1 cellular context compared by ENCODE assay signal in genomic region chr12:45216297-45216982, GRCh38.
TF ChIP-seq lines count a peak whose summit lies in the region.

No MANE protein-coding gene starts in this region.

TF ChIP-seq in K562, 482 proteins besides CTCF, POLR2A, EP300 and RAD21 (continued from another document and continues in another):
- TF ChIP-seq PTBP1 (IDR thresholded peaks at IDR 0.05; ENCODE audit: low read depth, low read length), result no peak
- 0 out of 4 replicates have a peak, but pooled peaks of 1 of the 2 experiments have one; percentile 39 for TF ChIP-seq MAZ (CRISPR knock-in tag; conservative IDR thresholded peaks at IDR 0.05 in 1 of 2, IDR thresholded peaks at IDR 0.05 in 1 of 2)
- TF ChIP-seq NR2C2 (CRISPR knock-in tag; IDR thresholded peaks at IDR 0.05), result no peak
- TF ChIP-seq NR2C2 (tag; IDR thresholded peaks at IDR 0.05), result no peak
- 0 out of 2 replicates have a peak, but pooled peaks have one; percentile 1 for TF ChIP-seq FOXP1 (CRISPR knock-in tag; IDR thresholded peaks at IDR 0.05)
- TF ChIP-seq CXXC5 (CRISPR knock-in tag; IDR thresholded peaks at IDR 0.05), result peak; percentile 34; the same call in 1 of the 2 replicates
- peak; percentile 13 for TF ChIP-seq HNRNPLL (IDR thresholded peaks at IDR 0.05; ENCODE audit: low read depth, low read length, poor library complexity, severe bottlenecking)
- TF ChIP-seq YY1 (IDR thresholded peaks at IDR 0.05; ENCODE audit: borderline replicate concordance in 1 of 3, control insufficient read depth in 1 of 3, extremely low read depth in 1 of 3, insufficient read depth in 3 of 3, insufficient read length in 1 of 3, insufficient replicate concordance in 2 of 3, low read depth in 1 of 3, low read length in 2 of 3), result no peak
- no peak for TF ChIP-seq CHD4 (IDR thresholded peaks at IDR 0.05; ENCODE audit: insufficient read depth, insufficient replicate concordance, low read depth, low read length, poor library complexity, severe bottlenecking)
- TF ChIP-seq ZNF175 (CRISPR knock-in tag; IDR thresholded peaks at IDR 0.05; ENCODE audit: low read depth), result no peak
- TF ChIP-seq FOXJ2 (tag; IDR thresholded peaks at IDR 0.05), result no peak
- no peak for TF ChIP-seq MXD1 (CRISPR knock-in tag; IDR thresholded peaks at IDR 0.05; ENCODE audit: borderline replicate concordance, poor library complexity, severe bottlenecking)
- peak; percentile 47 for TF ChIP-seq MGA (IDR thresholded peaks at IDR 0.05)
- TF ChIP-seq MTA1 (IDR thresholded peaks at IDR 0.05; ENCODE audit: borderline replicate concordance), result no peak
- TF ChIP-seq ARHGAP35 (IDR thresholded peaks at IDR 0.05; ENCODE audit: partially characterized antibody), result no peak
- no peak for TF ChIP-seq CBFA2T3 (IDR thresholded peaks at IDR 0.05)
- TF ChIP-seq, protein P1, sequence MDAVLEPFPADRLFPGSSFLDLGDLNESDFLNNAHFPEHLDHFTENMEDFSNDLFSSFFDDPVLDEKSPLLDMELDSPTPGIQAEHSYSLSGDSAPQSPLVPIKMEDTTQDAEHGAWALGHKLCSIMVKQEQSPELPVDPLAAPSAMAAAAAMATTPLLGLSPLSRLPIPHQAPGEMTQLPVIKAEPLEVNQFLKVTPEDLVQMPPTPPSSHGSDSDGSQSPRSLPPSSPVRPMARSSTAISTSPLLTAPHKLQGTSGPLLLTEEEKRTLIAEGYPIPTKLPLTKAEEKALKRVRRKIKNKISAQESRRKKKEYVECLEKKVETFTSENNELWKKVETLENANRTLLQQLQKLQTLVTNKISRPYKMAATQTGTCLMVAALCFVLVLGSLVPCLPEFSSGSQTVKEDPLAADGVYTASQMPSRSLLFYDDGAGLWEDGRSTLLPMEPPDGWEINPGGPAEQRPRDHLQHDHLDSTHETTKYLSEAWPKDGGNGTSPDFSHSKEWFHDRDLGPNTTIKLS (IDR thresholded peaks at IDR 0.05; ENCODE audit: borderline replicate concordance, low read depth), result no peak
- peak; percentile 6 for TF ChIP-seq TBP (optimal IDR thresholded peaks at IDR 0.05; ENCODE audit: low read depth, low read length)
- TF ChIP-seq SPI1 (IDR thresholded peaks at IDR 0.05; ENCODE audit: borderline replicate concordance, low read depth, low read length), result 0 out of 2 replicates have a peak, but pooled peaks have one; percentile 0
- TF ChIP-seq CHD1 (IDR thresholded peaks at IDR 0.05; ENCODE audit: low read length), result peak; percentile 64
- TF ChIP-seq ASH1L (IDR thresholded peaks at IDR 0.05; ENCODE audit: borderline replicate concordance, low read depth, partially characterized antibody), result no peak
- no peak for TF ChIP-seq TAF7 (tag; IDR thresholded peaks at IDR 0.05)
- no peak for TF ChIP-seq HINFP (tag; conservative IDR thresholded peaks at IDR 0.05; ENCODE audit: low read depth)
- 0 out of 2 replicates have a peak, but pooled peaks have one; percentile 39 for TF ChIP-seq GABPB1 (CRISPR knock-in tag; IDR thresholded peaks at IDR 0.05)
- TF ChIP-seq ZSCAN32 (CRISPR knock-in tag; IDR thresholded peaks at IDR 0.05), result no peak
- TF ChIP-seq ZNF431 (CRISPR knock-in tag; IDR thresholded peaks at IDR 0.05), result no peak
- no peak for TF ChIP-seq ZNF121 (CRISPR knock-in tag; conservative IDR thresholded peaks at IDR 0.05)
- no peak for TF ChIP-seq BCOR (IDR thresholded peaks at IDR 0.05)
- no peak for TF ChIP-seq MYC (IDR thresholded peaks at IDR 0.05; ENCODE audit: low read depth, low read length)
- no peak for TF ChIP-seq MYC (CRISPR knock-in tag; IDR thresholded peaks at IDR 0.05; ENCODE audit: borderline replicate concordance, low read depth)
- no peak for TF ChIP-seq ZNF76 (CRISPR knock-in tag; IDR thresholded peaks at IDR 0.05; ENCODE audit: borderline replicate concordance)
- TF ChIP-seq, protein P2, sequence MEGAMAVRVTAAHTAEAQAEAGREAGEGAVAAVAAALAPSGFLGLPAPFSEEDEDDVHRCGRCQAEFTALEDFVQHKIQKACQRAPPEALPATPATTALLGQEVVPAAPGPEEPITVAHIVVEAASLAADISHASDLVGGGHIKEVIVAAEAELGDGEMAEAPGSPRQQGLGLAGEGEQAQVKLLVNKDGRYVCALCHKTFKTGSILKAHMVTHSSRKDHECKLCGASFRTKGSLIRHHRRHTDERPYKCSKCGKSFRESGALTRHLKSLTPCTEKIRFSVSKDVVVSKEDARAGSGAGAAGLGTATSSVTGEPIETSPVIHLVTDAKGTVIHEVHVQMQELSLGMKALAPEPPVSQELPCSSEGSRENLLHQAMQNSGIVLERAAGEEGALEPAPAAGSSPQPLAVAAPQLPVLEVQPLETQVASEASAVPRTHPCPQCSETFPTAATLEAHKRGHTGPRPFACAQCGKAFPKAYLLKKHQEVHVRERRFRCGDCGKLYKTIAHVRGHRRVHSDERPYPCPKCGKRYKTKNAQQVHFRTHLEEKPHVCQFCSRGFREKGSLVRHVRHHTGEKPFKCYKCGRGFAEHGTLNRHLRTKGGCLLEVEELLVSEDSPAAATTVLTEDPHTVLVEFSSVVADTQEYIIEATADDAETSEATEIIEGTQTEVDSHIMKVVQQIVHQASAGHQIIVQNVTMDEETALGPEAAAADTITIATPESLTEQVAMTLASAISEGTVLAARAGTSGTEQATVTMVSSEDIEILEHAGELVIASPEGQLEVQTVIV (CRISPR knock-in tag; IDR thresholded peaks at IDR 0.05; ENCODE audit: borderline replicate concordance), result no peak
- TF ChIP-seq SMAD4 (CRISPR knock-in tag; conservative IDR thresholded peaks at IDR 0.05), result 0 out of 2 replicates have a peak, but pooled peaks have one; percentile 13
- TF ChIP-seq JUND (IDR thresholded peaks at IDR 0.05; ENCODE audit: borderline replicate concordance, low read depth, low read length), result no peak
- no peak for TF ChIP-seq JUND (tag; IDR thresholded peaks at IDR 0.05; ENCODE audit: borderline replicate concordance, low read depth, low read length)
- TF ChIP-seq STAG1 (CRISPR knock-in tag; IDR thresholded peaks at IDR 0.05; ENCODE audit: borderline replicate concordance), result no peak
- no peak for TF ChIP-seq RFX1 (IDR thresholded peaks at IDR 0.05)
- peak; percentile 81 for TF ChIP-seq ZFX (CRISPR knock-in tag; IDR thresholded peaks at IDR 0.05)
- TF ChIP-seq, protein P3, sequence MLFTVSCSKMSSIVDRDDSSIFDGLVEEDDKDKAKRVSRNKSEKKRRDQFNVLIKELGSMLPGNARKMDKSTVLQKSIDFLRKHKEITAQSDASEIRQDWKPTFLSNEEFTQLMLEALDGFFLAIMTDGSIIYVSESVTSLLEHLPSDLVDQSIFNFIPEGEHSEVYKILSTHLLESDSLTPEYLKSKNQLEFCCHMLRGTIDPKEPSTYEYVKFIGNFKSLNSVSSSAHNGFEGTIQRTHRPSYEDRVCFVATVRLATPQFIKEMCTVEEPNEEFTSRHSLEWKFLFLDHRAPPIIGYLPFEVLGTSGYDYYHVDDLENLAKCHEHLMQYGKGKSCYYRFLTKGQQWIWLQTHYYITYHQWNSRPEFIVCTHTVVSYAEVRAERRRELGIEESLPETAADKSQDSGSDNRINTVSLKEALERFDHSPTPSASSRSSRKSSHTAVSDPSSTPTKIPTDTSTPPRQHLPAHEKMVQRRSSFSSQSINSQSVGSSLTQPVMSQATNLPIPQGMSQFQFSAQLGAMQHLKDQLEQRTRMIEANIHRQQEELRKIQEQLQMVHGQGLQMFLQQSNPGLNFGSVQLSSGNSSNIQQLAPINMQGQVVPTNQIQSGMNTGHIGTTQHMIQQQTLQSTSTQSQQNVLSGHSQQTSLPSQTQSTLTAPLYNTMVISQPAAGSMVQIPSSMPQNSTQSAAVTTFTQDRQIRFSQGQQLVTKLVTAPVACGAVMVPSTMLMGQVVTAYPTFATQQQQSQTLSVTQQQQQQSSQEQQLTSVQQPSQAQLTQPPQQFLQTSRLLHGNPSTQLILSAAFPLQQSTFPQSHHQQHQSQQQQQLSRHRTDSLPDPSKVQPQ (CRISPR knock-in tag; IDR thresholded peaks at IDR 0.05; ENCODE audit: borderline replicate concordance), result no peak
- peak; percentile 39; the same call in 1 of the 2 replicates for TF ChIP-seq PHF8 (IDR thresholded peaks at IDR 0.05; ENCODE audit: borderline replicate concordance, low read length)
- no peak for TF ChIP-seq RBM34 (IDR thresholded peaks at IDR 0.05; ENCODE audit: borderline replicate concordance, insufficient read depth, low read length)
- TF ChIP-seq ZNF12 (CRISPR knock-in tag; IDR thresholded peaks at IDR 0.05), result peak; percentile 58; the same call in 1 of the 2 replicates
- no peak for TF ChIP-seq PPARD (CRISPR knock-in tag; IDR thresholded peaks at IDR 0.05)
- no peak for TF ChIP-seq NFRKB (IDR thresholded peaks at IDR 0.05; ENCODE audit: low read depth)
- TF ChIP-seq OTX1 (CRISPR knock-in tag; IDR thresholded peaks at IDR 0.05), result no peak
- TF ChIP-seq NUFIP1 (IDR thresholded peaks at IDR 0.05; ENCODE audit: partially characterized antibody), result no peak
- no peak for TF ChIP-seq CAMTA2 (CRISPR knock-in tag; conservative IDR thresholded peaks at IDR 0.05)
